In the genomic region with DNA sequence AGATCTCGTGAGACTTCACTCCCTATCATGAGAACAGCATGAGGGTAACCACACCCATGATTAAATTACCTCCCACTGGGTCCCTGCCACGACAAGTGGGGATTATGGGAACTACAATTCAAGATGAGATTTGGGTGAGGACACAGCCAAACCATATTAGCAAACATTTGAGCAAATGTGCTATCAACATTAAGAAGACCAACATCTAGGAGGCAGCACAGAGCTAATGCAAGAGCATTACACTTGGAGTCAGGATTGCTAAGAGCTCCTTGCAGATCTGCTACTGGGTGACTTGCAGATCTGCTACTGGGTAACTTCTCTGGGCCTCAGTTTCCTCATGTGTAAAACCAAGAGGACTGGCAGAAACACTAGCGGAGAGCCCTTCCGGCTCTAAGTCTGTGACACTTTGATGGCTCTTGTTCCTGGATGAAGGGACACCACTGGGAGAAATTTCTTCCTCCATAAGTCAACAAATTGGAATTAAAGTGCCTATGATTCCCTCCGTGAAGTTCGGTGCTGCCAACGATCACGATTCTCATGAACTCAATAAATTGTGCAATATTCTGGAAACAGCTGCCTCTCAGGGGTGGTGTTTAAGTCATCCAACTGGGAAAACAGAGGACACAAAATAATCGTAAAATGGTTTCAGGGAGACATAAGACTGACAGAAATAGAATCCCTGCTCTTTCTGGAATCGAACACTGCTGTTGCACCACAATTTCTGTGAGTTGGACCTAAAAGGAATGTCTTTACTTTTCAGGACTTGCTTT, we compare ENCODE assay signal across 1 cellular context.
TF ChIP-seq lines count a peak whose summit lies in the region.

No MANE protein-coding gene starts in this region.

TF ChIP-seq in H1, 55 proteins besides CTCF, POLR2A, EP300 and RAD21:
- TF ChIP-seq CTBP2 (IDR thresholded peaks at IDR 0.05; ENCODE audit: borderline replicate concordance, insufficient read depth, insufficient read length, low read length) (no peak), SIN3A (conservative IDR thresholded peaks at IDR 0.05 in 1 of 2, IDR thresholded peaks at IDR 0.05 in 1 of 2; ENCODE audit: low read depth in 1 of 2, low read length in 2 of 2) (no peak), JUN (IDR thresholded peaks at IDR 0.05; ENCODE audit: low read depth, low read length) (no peak)
- TF ChIP-seq, protein P1, sequence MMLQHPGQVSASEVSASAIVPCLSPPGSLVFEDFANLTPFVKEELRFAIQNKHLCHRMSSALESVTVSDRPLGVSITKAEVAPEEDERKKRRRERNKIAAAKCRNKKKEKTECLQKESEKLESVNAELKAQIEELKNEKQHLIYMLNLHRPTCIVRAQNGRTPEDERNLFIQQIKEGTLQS (IDR thresholded peaks at IDR 0.05; ENCODE audit: insufficient read depth, low read depth, low read length) = no peak
